In the genomic region with DNA sequence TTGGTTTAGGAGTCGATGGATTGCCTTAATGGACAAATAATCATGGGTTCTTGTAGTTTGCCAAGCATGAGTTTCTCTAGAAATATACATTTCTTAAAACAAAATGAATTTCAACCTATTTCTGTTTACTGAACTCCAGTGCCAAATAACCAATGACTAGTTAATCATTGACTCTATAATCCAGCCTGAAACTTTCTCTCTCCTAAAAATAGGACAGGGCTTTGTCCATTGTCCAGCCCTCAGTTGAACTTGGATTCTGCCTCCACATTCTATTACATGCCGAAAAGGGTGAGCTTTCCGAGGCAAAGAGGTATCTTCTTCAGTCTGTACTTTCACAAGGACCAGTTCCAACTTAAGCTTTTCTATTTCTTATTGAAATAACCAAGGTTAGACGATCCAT, we compare ENCODE assay signal across 24 cellular contexts.
"Had no signal": no experiment of that assay in that cellular context is flagged by ENCODE, and none has a peak within 500 bp of the region (broad histone marks: within the 10 kb centered on the region; RNA-seq: fewer than 3 reads in every experiment).

No MANE protein-coding gene starts in this region.

- H3K4me3 ChIP-seq: K562 had no signal

- DNase-seq: Kasumi-1; MM.1S; NCI-H1092 treated with DMSO at 0.1 percent for 48 hours; NCI-H1436; NCI-H187; NCI-H2029; NCI-H2081 treated with DMSO at 0.1 percent for 48 hours; NCI-H2171; NCI-H226; NCI-H446; NCI-H510A; NCI-H524 treated with DMSO at 0.1 percent for 48 hours; NCI-H69; NCI-H774; NK-92 treated with Interleukin-12 subunit alpha and Interleukin-12 subunit beta, amount 100 ng/mL, for 24 hours; PC-3; SHP77; SK-N-SH; SW 1271 had no signal

- H3K4me1 Mint-ChIP-seq: IgD-negative memory B cell had no signal

- H3K27ac Mint-ChIP-seq: IgD-negative memory B cell had no signal

- H3K4me3 Mint-ChIP-seq: IgD-negative memory B cell had no signal

- ATAC-seq: K562, Panc1, PC-3 had no signal

- H3K27ac ChIP-seq: KMS-11, RWPE1 had no signal

- H3K27me3 Mint-ChIP-seq: IgD-negative memory B cell had no signal

- H3K36me3 Mint-ChIP-seq: IgD-negative memory B cell had no signal
